Comparison of ENCODE assay signal across 8 cellular contexts in the genomic region with DNA sequence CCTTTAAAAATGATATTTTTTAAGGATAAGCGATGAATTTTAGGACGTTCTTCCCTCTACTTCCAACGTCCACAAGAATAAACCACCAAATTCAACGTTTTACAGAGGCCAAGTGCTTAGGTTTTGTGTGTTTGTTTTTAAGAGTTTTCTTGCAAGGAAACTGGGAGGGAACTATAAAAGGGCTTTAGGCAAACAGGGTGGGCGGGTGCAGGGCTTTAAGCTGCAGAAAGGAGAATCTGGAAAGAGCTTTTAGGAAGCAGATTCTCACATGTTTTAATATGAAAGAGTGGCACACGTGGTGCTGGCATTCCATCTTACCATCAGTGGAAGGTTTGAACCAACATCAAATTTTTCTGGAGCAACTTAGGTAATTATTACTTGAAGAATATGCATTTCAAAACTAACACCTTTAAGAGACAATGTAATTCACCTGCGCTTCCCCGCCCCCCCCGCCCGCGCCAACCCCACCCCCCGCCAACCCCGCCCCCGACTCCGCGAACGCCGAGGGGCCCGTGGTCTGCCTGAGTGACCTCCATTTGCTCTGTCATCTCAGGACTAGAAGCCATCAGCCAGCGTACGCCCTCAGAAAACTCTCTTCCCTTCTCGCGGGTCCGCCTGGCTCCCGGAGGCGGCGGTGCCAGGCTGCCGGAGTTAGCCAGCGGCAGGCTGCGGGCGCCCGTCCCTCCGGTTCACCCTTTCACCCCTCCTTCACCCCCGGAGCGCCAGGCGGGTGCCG. TPM values are rescaled to one million over a fixed set of nuclear protein-coding genes. Genes with fewer than 3 reads are reported as not detected.
DNase-seq lines count a peak whose midpoint lies in the region; FAIRE-seq and TF ChIP-seq lines count a peak whose summit lies in the region.

No MANE protein-coding gene starts in this region.

- H3K9me3 ChIP-seq in H9 (ENCODE audit: control insufficient read depth, low read depth, low read length) (peaks cover 14% of the 10 kb centered on the region), endothelial cell of umbilical vein (replicated peaks; ENCODE audit: control insufficient read depth, insufficient read depth, low read length) (no peaks in the 10 kb centered on the region), neural progenitor cell (ENCODE audit: low read depth) (peaks cover 5% of the 10 kb centered on the region)

- H3K79me2 ChIP-seq in H9 (ENCODE audit: insufficient read depth, low read length) (no peaks in the 10 kb centered on the region), endothelial cell of umbilical vein (ENCODE audit: control insufficient read depth, insufficient read depth, low read length) (peaks cover 31% of the 10 kb centered on the region), neural progenitor cell (ENCODE audit: low read depth) (peaks cover 33% of the 10 kb centered on the region)

- TF ChIP-seq CTCF in H9 (conservative IDR thresholded peaks at IDR 0.05): no peak
- TF ChIP-seq CTCF in endothelial cell of umbilical vein (IDR thresholded peaks at IDR 0.05; ENCODE audit: extremely low read depth in 1 of 2, insufficient read depth in 1 of 2, low read depth in 1 of 2, low read length in 2 of 2): no peak
- TF ChIP-seq CTCF in neural progenitor cell (IDR thresholded peaks at IDR 0.05): no peak

- CTCF ChIA-PET in endothelial cell of umbilical vein (lab: Charles Lee): interaction anchor here (1.0 to 4.2 kb wide), 14 partner anchors 10 to 1050 kb away, joined by 3 to 66 read pairs (median 4); no protein-coding TSS in a partner anchor

- H3T11ph ChIP-seq in H9 (ENCODE audit: low read length): no peak overlapping the region

- no peak overlapping the region for H4K8ac ChIP-seq in H9 (replicated peaks; ENCODE audit: insufficient read length, low read depth, low read length)

- TF ChIP-seq POLR2A in endothelial cell of umbilical vein (IDR thresholded peaks at IDR 0.05; ENCODE audit: low read depth, low read length): no peak

- H3K9me3 Mint-ChIP-seq in H9 (peaks cover 26 to 27% of the 10 kb centered on the region in 2 experiments), neural progenitor cell (peaks cover 26% of the 10 kb centered on the region)

- H3K4me1 ChIP-seq in H9 (ENCODE audit: insufficient read depth, low read length): no peaks in the 10 kb centered on the region; the same call in none of the 2 replicates
- H3K4me1 ChIP-seq in endothelial cell of umbilical vein (ENCODE audit: control insufficient read depth, extremely low read depth, insufficient read depth, low read length): peaks cover 17% of the 10 kb centered on the region
- peaks cover 24% of the 10 kb centered on the region for H3K4me1 ChIP-seq in neural progenitor cell

- DNase-seq in NCI-H510A treated with DMSO at 0.1 percent for 48 hours (lab: John Stamatoyannopoulos, UW): peak; percentile 60
- DNase-seq in NCI-H510A (lab: John Stamatoyannopoulos, UW): no peak
- DNase-seq in H9: no peak
- DNase-seq in RKO (ENCODE audit: low spot score): peak; percentile 36
- peak; percentile 9 for DNase-seq in endothelial cell of umbilical vein (ENCODE audit: low read depth, low spot score)
- DNase-seq in neural progenitor cell (ENCODE audit: low spot score): peak; percentile 69
- DNase-seq in inferior parietal cortex (ENCODE audit: extremely low spot score): no peak
- no peak for DNase-seq in T1000 (lab: John Stamatoyannopoulos, UW)

- no peak overlapping the region for H2BK120ac ChIP-seq in H9 (ENCODE audit: low read depth, low read length, poor library complexity, severe bottlenecking)

- no peak overlapping the region for H4K5ac ChIP-seq in H9 (ENCODE audit: insufficient read length, low read depth, low read length)

- H3K27ac ChIP-seq in H9 (ENCODE audit: insufficient read length, low read depth, low read length) (no peak overlapping the region), endothelial cell of umbilical vein (ENCODE audit: insufficient read depth, low read depth, low read length) (peak overlapping the region; percentile 93), neural progenitor cell (peak overlapping the region; percentile 15)

- H3K4me2 ChIP-seq in H9 (ENCODE audit: insufficient read depth, insufficient read length, low read length) (peak overlapping the region; percentile 86), endothelial cell of umbilical vein (ENCODE audit: insufficient read depth, low read length) (peak overlapping the region; percentile 82), neural progenitor cell (peak overlapping the region; percentile 89)

- H3K4ac ChIP-seq in H9 (ENCODE audit: low read depth, low read length): no peak overlapping the region

- peaks cover 17 to 28% (median 21%) of the 10 kb centered on the region in 3 experiments for H3K36me3 Mint-ChIP-seq in H9 (ENCODE audit: insufficient read depth in 1 of 3, low read depth in 3 of 3)
- H3K36me3 Mint-ChIP-seq in neural progenitor cell: peaks cover 5% of the 10 kb centered on the region

- WGBS in H9 (ENCODE audit: extremely low coverage, insufficient read length, low lambda C conversion rate): no CpG with 5 or more reads among the region's 37 CpGs

- FAIRE-seq in endothelial cell of umbilical vein (lab: Jason Lieb, UNC): no peak

- H3K27ac Mint-ChIP-seq in H9 (no peak overlapping the region), neural progenitor cell (peak overlapping the region; percentile 54)

- no peak overlapping the region for H3K56ac ChIP-seq in H9 (ENCODE audit: insufficient read length, low read depth, low read length)

- no peaks in the 10 kb centered on the region for H3K9me1 ChIP-seq in endothelial cell of umbilical vein (replicated peaks; ENCODE audit: control insufficient read depth, extremely low read depth, insufficient read depth, low read length)

- H2AFZ ChIP-seq in H9 (ENCODE audit: low read length) (no peak overlapping the region), endothelial cell of umbilical vein (ENCODE audit: low read depth, low read length) (peak overlapping the region; percentile 94), neural progenitor cell (replicated peaks) (peak overlapping the region; percentile 92)

- H2AK5ac ChIP-seq in H9 (ENCODE audit: insufficient read length, low read length): no peak overlapping the region

- dilution Hi-C loops in endothelial cell of umbilical vein (cut with MboI; ENCODE audit: extremely low pct_ligation_motif_present, low sequenced_read_pairs): no loop called here

- H3K4me3 Mint-ChIP-seq in H9: peak overlapping the region; percentile 75 to 88
- H3K4me3 Mint-ChIP-seq in neural progenitor cell: peak overlapping the region; percentile 91

- H3K36me3 ChIP-seq in endothelial cell of umbilical vein (ENCODE audit: control insufficient read depth in 2 of 2, extremely low read depth in 1 of 2, insufficient read depth in 2 of 2, low read length in 2 of 2): no peaks in the 10 kb centered on the region
- H3K36me3 ChIP-seq in neural progenitor cell: no peaks in the 10 kb centered on the region

- H2BK15ac ChIP-seq in H9 (ENCODE audit: low read depth, low read length): 0 out of 2 replicates have a peak overlapping the region, but pooled peaks have one; percentile 93

- H3K14ac ChIP-seq in H9 (ENCODE audit: insufficient read depth, low read length): peak overlapping the region; percentile 70

- POLR2A ChIA-PET in endothelial cell of umbilical vein (lab: Charles Lee): interaction anchor here (1.0 to 1.3 kb wide), 4 partner anchors 10 to 39 kb away, joined by 4 to 9 read pairs (median 4); no protein-coding TSS in a partner anchor

- H3K4me1 Mint-ChIP-seq in H9 (peaks cover 21 to 25% of the 10 kb centered on the region in 2 experiments), neural progenitor cell (peaks cover 35% of the 10 kb centered on the region)

- no peak overlapping the region for H2BK20ac ChIP-seq in H9 (ENCODE audit: low read depth, low read length, poor library complexity, severe bottlenecking)

- H4K91ac ChIP-seq in H9 (ENCODE audit: insufficient read length, low read depth, low read length): no peak overlapping the region

- no peaks in the 10 kb centered on the region for H3K79me1 ChIP-seq in H9 (ENCODE audit: insufficient read depth, low read depth, low read length, poor library complexity, severe bottlenecking)

- H2BK12ac ChIP-seq in H9 (ENCODE audit: insufficient read length, low read depth, low read length): no peak overlapping the region

- H3K4me3 ChIP-seq in endothelial cell of umbilical vein (replicated peaks in 1 of 3; ENCODE audit: insufficient read depth in 1 of 3, low read depth in 1 of 3, low read length in 3 of 3): peak overlapping the region; percentile 41 to 62 (median 59)
- H3K4me3 ChIP-seq in neural progenitor cell: peak overlapping the region; percentile 99

- no peaks in the 10 kb centered on the region for H4K20me1 ChIP-seq in H9 (ENCODE audit: control insufficient read depth, insufficient read depth, insufficient read length)
- peaks cover 10% of the 10 kb centered on the region for H4K20me1 ChIP-seq in endothelial cell of umbilical vein (replicated peaks; ENCODE audit: control insufficient read depth, extremely low read depth, insufficient read depth, low read length)
- H4K20me1 ChIP-seq in neural progenitor cell (ENCODE audit: low read depth): peaks cover 33% of the 10 kb centered on the region

- H3K27me3 ChIP-seq in H9 (ENCODE audit: insufficient read depth, low read length) (peaks cover 26% of the 10 kb centered on the region), endothelial cell of umbilical vein (ENCODE audit: control insufficient read depth in 2 of 2, insufficient read depth in 2 of 2, low read length in 2 of 2) (no peaks in the 10 kb centered on the region), neural progenitor cell (peaks cover 42% of the 10 kb centered on the region)

- peaks cover 30% of the 10 kb centered on the region for H3F3A ChIP-seq in neural progenitor cell (ENCODE audit: low read depth)

- BruUV-seq in endothelial cell of umbilical vein (replicated peaks; lab: Mats Ljungman, UMichigan): no TSS peak

- peak overlapping the region; percentile 48 for H3K9ac ChIP-seq in H9 (ENCODE audit: extremely low read depth, insufficient read length, low read length)
- peak overlapping the region; percentile 93 for H3K9ac ChIP-seq in endothelial cell of umbilical vein (replicated peaks; ENCODE audit: extremely low read depth, insufficient read depth, low read length)
- peak overlapping the region; percentile 36 for H3K9ac ChIP-seq in neural progenitor cell

- peak overlapping the region; percentile 74 for H3K18ac ChIP-seq in H9 (ENCODE audit: insufficient read length, low read depth, low read length)

- H3K23me2 ChIP-seq in H9 (ENCODE audit: insufficient read length, low read depth, low read length, poor library complexity, severe bottlenecking): peaks cover 11% of the 10 kb centered on the region

- H2BK5ac ChIP-seq in H9 (ENCODE audit: insufficient read length, low read length): no peak overlapping the region

- intact Hi-C loops in endothelial cell of umbilical vein (cut with micrococcal nuclease): loop anchor here (1.0 to 10.0 kb wide), 7 partner anchors 14 to 968 kb away; no protein-coding TSS in a partner anchor

- H3K27me3 Mint-ChIP-seq in H9 (ENCODE audit: low read depth) (peaks cover 79% of the 10 kb centered on the region), neural progenitor cell (ENCODE audit: insufficient read depth, low read depth) (peaks cover 14% of the 10 kb centered on the region)

- no peak overlapping the region for H3K23ac ChIP-seq in H9 (ENCODE audit: insufficient read length, low read depth, low read length)

RNA-seq across cellular contexts. Expression of a gene that starts 0.9 kb away (rescaled TPM):
- total RNA-seq in H9 (2021): 10.6 and 11.3 TPM in 2 replicates
- total RNA-seq in endothelial cell of umbilical vein: 27.5 and 30.0 TPM in 2 replicates
- 2.0 and 2.8 TPM in 2 replicates for polyA plus RNA-seq in endothelial cell of umbilical vein
- polyA plus RNA-seq in endothelial cell of umbilical vein (2011; cell fraction: cytosol; rRNA removed): 2.7 and 2.8 TPM in 2 replicates
- 8.8 and 10.5 TPM in 2 replicates for polyA plus RNA-seq in endothelial cell of umbilical vein (2011; cell fraction: nucleus; rRNA removed)
- 5.6 and 8.2 TPM in 2 replicates for polyA plus RNA-seq in endothelial cell of umbilical vein (2012)
- polyA minus RNA-seq in endothelial cell of umbilical vein: 10.1 and 24.5 TPM in 2 replicates
- 0.41 TPM for polyA minus RNA-seq in endothelial cell of umbilical vein (2011; cell fraction: cytosol; rRNA and poly(A)+ RNA removed)
- 20.3 and 35.7 TPM in 2 replicates for polyA minus RNA-seq in endothelial cell of umbilical vein (2011; cell fraction: nucleus; rRNA and poly(A)+ RNA removed)
- 19.7 and 24.2 TPM in 2 replicates for total RNA-seq in neural progenitor cell (ENCODE audit: low replicate concordance)

Comparison
In these comparisons a context has a peak if more than half of its experiments do, and no peak if none do; other contexts are left out.
1. DNase-seq: peak in NCI-H510A treated with DMSO at 0.1 percent for 48 hours (single experiment), RKO (single experiment), endothelial cell of umbilical vein (single experiment) and neural progenitor cell (single experiment); none in NCI-H510A (single experiment), H9 (single experiment), inferior parietal cortex (single experiment) and T1000 (single experiment).
2. H3K9ac ChIP-seq: peak in every context shown above with its lines; median percentile 93 in endothelial cell of umbilical vein; 48 in H9; 36 in neural progenitor cell.
3. Peak in every context shown above with its lines, with median percentiles within 50 percentile points of each other: H3K4me2 ChIP-seq.